In genomic region chr4:48311896-48312295, GRCh38 we compare ENCODE assay signal across 27 cellular contexts. TPM values are rescaled to one million over a fixed set of nuclear protein-coding genes. Genes with fewer than 3 reads are reported as not detected.
A peak's percentile ranks its signal among the peaks of the same experiment; 100 is the strongest.
DNase-seq lines count a peak whose midpoint lies in the region; ATAC-seq, FAIRE-seq and TF ChIP-seq lines count a peak whose summit lies in the region.
"Had no signal": no experiment of that assay in that cellular context is flagged by ENCODE, and none has a peak within 500 bp of the region (broad histone marks: within the 10 kb centered on the region; RNA-seq: fewer than 3 reads in every experiment).

No MANE protein-coding gene starts in this region.

- ATAC-seq in GM18870 (IDR thresholded peaks at IDR 0.05; ENCODE audit: unreplicated experiment), result no peak
- ATAC-seq: CD8-positive, alpha-beta T cell had no signal

- no peaks in the 10 kb centered on the region for H3K4me1 Mint-ChIP-seq in astrocyte (ENCODE audit: low read depth, unreplicated experiment)
- peaks cover 2% of the 10 kb centered on the region for H3K4me1 Mint-ChIP-seq in activated CD4-positive, alpha-beta T cell treated with anti-CD3 and anti-CD28 coated beads, Interleukin-2, amount 10 ng/mL, durations not matched to agents 24 days and 14 days
- H3K4me1 Mint-ChIP-seq: B cell had no signal

- 66 to 70% methylated on average over 3 of the region's 3 CpGs for WGBS in GM23248 (ENCODE audit: low coverage in 1 of 2, low lambda C conversion rate in 2 of 2, missing lambda C conversion rate in 2 of 2), 2 experiments

- FAIRE-seq in astrocyte (lab: Jason Lieb, UNC), result peak; percentile 34

- peak; percentile 39 for DNase-seq in GM23248
- peak; percentile 36 for DNase-seq in OCI-M1 (lab: John Stamatoyannopoulos, UW)
- no peak for DNase-seq in astrocyte (ENCODE audit: low read depth)
- DNase-seq in stimulated activated CD4-positive, alpha-beta T cell treated with anti-CD3 and anti-CD28 coated beads, Interleukin-2, amount 100 ng/mL, for 24 hours, result no peak
- no peak for DNase-seq in COLO829 (ENCODE audit: low spot score)
- DNase-seq in activated CD4-positive, alpha-beta T cell treated with anti-CD3 and anti-CD28 coated beads, Interleukin-2, amount 10 ng/mL, durations not matched to agents 24 days and 14 days, result no peak
- DNase-seq: CD8-positive, alpha-beta T cell; DMS 273 treated with DMSO at 0.1 percent for 48 hours; DMS79; GOT3; Kasumi-1; NCI-H1092 treated with DMSO at 0.1 percent for 48 hours; NCI-H1436; NCI-H187; NCI-H446 treated with DMSO at 0.1 percent for 48 hours; NCI-H526; NCI-H82; NK-92 treated with Interleukin-12 subunit alpha and Interleukin-12 subunit beta, amount 100 ng/mL, for 24 hours; PC-9; SHP77 treated with DMSO at 0.1 percent for 48 hours; SW 1271 had no signal

- no peaks in the 10 kb centered on the region for H3K36me3 Mint-ChIP-seq in astrocyte (ENCODE audit: low read depth, unreplicated experiment)
- H3K36me3 Mint-ChIP-seq in activated CD4-positive, alpha-beta T cell treated with anti-CD3 and anti-CD28 coated beads, Interleukin-2, amount 10 ng/mL, durations not matched to agents 24 days and 14 days (ENCODE audit: low read depth), result no peaks in the 10 kb centered on the region
- H3K36me3 Mint-ChIP-seq: CD8-positive, alpha-beta T cell had no signal

- no peaks in the 10 kb centered on the region for H3K9me2 ChIP-seq in GM23248 (ENCODE audit: insufficient read depth)

- no peaks in the 10 kb centered on the region for H3K27me3 ChIP-seq in GM23248 (replicated peaks; ENCODE audit: insufficient read depth)
- no peaks in the 10 kb centered on the region for H3K27me3 ChIP-seq in astrocyte (ENCODE audit: insufficient read depth, low read length)

- H3K9me3 Mint-ChIP-seq in astrocyte (ENCODE audit: unreplicated experiment), result no peaks in the 10 kb centered on the region
- H3K9me3 Mint-ChIP-seq in activated CD4-positive, alpha-beta T cell treated with anti-CD3 and anti-CD28 coated beads, Interleukin-2, amount 10 ng/mL, durations not matched to agents 24 days and 14 days, result no peaks in the 10 kb centered on the region
- H3K9me3 Mint-ChIP-seq: CD8-positive, alpha-beta T cell; T-helper 1 cell treated with Interleukin-12 subunit alpha and Interleukin-12 subunit beta and Interleukin-4 antibody, amounts not matched to agents 30 μg/mL and 1 μg/mL, for 36 hours had no signal

- H3K9ac ChIP-seq in GM23248, result no peak overlapping the region
- no peak overlapping the region for H3K9ac ChIP-seq in astrocyte (ENCODE audit: low read length)

- H3K27ac ChIP-seq in GM23248 (no peak overlapping the region), astrocyte (ENCODE audit: low read depth, low read length) (no peak overlapping the region)
- H3K27ac ChIP-seq: C4-2B, PC-9, RWPE1 had no signal

- peak overlapping the region; percentile 9 for H3K4me2 ChIP-seq in GM23248 (ENCODE audit: unreplicated experiment)
- no peak overlapping the region for H3K4me2 ChIP-seq in astrocyte (ENCODE audit: low read length)
- H3K4me2 ChIP-seq: PC-9 had no signal

- H3K79me2 ChIP-seq in GM23248 (ENCODE audit: insufficient read depth) (no peaks in the 10 kb centered on the region), astrocyte (ENCODE audit: insufficient read depth, low read length) (no peaks in the 10 kb centered on the region)

- H3F3A ChIP-seq in GM23248 (ENCODE audit: insufficient read depth), result no peaks in the 10 kb centered on the region

- H3K9me3 ChIP-seq in GM23248 (ENCODE audit: low read depth) (no peaks in the 10 kb centered on the region), astrocyte (ENCODE audit: insufficient read depth, low read depth, low read length) (no peaks in the 10 kb centered on the region)
- H3K9me3 ChIP-seq: HAP-1 had no signal

- intact Hi-C loops in activated CD4-positive, alpha-beta T cell treated with anti-CD3 and anti-CD28 coated beads, Interleukin-2, amount 10 ng/mL, durations not matched to agents 24 days and 14 days (cut with micrococcal nuclease), result no loop called here

- no peak overlapping the region for H3K4me3 Mint-ChIP-seq in astrocyte (ENCODE audit: unreplicated experiment)
- no peak overlapping the region for H3K4me3 Mint-ChIP-seq in activated CD4-positive, alpha-beta T cell treated with anti-CD3 and anti-CD28 coated beads, Interleukin-2, amount 10 ng/mL, durations not matched to agents 24 days and 14 days
- H3K4me3 Mint-ChIP-seq: B cell; CD8-positive, alpha-beta T cell; T-helper 1 cell treated with Interleukin-12 subunit alpha and Interleukin-12 subunit beta and Interleukin-4 antibody, amounts not matched to agents 30 μg/mL and 1 μg/mL, for 36 hours had no signal

- H3K4me3 ChIP-seq in GM23248 (no peak overlapping the region), astrocyte (ENCODE audit: insufficient read depth, low read depth, low read length) (no peak overlapping the region)
- H3K4me3 ChIP-seq: HAP-1, PC-9 had no signal

- no peak overlapping the region for H2AFZ ChIP-seq in GM23248
- no peak overlapping the region for H2AFZ ChIP-seq in astrocyte (ENCODE audit: low read depth, low read length)
- H2AFZ ChIP-seq: PC-9 had no signal

- no peaks in the 10 kb centered on the region for H3K27me3 Mint-ChIP-seq in astrocyte (ENCODE audit: low read depth, unreplicated experiment)
- H3K27me3 Mint-ChIP-seq in activated CD4-positive, alpha-beta T cell treated with anti-CD3 and anti-CD28 coated beads, Interleukin-2, amount 10 ng/mL, durations not matched to agents 24 days and 14 days, result peaks cover 14% of the 10 kb centered on the region
- H3K27me3 Mint-ChIP-seq: B cell had no signal

- H3K27ac Mint-ChIP-seq in astrocyte (ENCODE audit: unreplicated experiment), result peak overlapping the region; percentile 12
- H3K27ac Mint-ChIP-seq in activated CD4-positive, alpha-beta T cell treated with anti-CD3 and anti-CD28 coated beads, Interleukin-2, amount 10 ng/mL, durations not matched to agents 24 days and 14 days, result no peak overlapping the region
- H3K27ac Mint-ChIP-seq: B cell; CD8-positive, alpha-beta T cell; T-helper 1 cell treated with Interleukin-12 subunit alpha and Interleukin-12 subunit beta and Interleukin-4 antibody, amounts not matched to agents 30 μg/mL and 1 μg/mL, for 36 hours had no signal

- no peaks in the 10 kb centered on the region for H3K36me3 ChIP-seq in GM23248 (ENCODE audit: low read depth)
- no peaks in the 10 kb centered on the region for H3K36me3 ChIP-seq in astrocyte (ENCODE audit: insufficient read depth, low read length)
- H3K36me3 ChIP-seq: HAP-1 had no signal

- H3K4me1 ChIP-seq in GM23248 (ENCODE audit: insufficient read depth) (peaks cover 6% of the 10 kb centered on the region), astrocyte (ENCODE audit: insufficient read depth, low read length) (no peaks in the 10 kb centered on the region)

- H4K20me1 ChIP-seq in GM23248 (ENCODE audit: insufficient read depth) (no peaks in the 10 kb centered on the region), astrocyte (ENCODE audit: insufficient read depth, low read length) (no peaks in the 10 kb centered on the region)

- in situ Hi-C loops in GM23248 (cut with MboI), result loop anchor here (25.0 kb wide), 1 partner anchor 225 kb away; no protein-coding TSS in a partner anchor

- no peak for TF ChIP-seq CTCF in astrocyte (IDR thresholded peaks at IDR 0.05; ENCODE audit: insufficient read depth, low read depth, low read length)

RNA-seq across cellular contexts. Expression of gene SLAIN2, which starts 29.4 kb away (rescaled TPM):
- total RNA-seq in GM23248 (2014; rRNA removed; shearing (Covaris generic)), result 60.4 and 98.3 TPM in 2 replicates
- polyA plus RNA-seq in GM23248 (2016; fragmentation: Nextera tagmentation; extraction: Ambion mirVana), result 41.9 and 46.2 TPM in 2 replicates
- 85.3 and 90.5 TPM in 2 replicates for total RNA-seq in astrocyte
- total RNA-seq in activated CD4-positive, alpha-beta T cell treated with anti-CD3 and anti-CD28 coated beads, Interleukin-2, amount 10 ng/mL, durations not matched to agents 24 days and 14 days, result 77.6 and 80.2 TPM in 2 replicates

RNA-seq across cellular contexts. Expression of gene TEC, which starts 42.3 kb away (rescaled TPM):
- not detected in 2 replicates for total RNA-seq in GM23248 (2014; rRNA removed; shearing (Covaris generic))
- 0.28 TPM in 1 of 2 replicates, not detected in the other for polyA plus RNA-seq in GM23248 (2016; fragmentation: Nextera tagmentation; extraction: Ambion mirVana)
- total RNA-seq in astrocyte, result 0.61 and 0.91 TPM in 2 replicates
- 2.7 and 3.0 TPM in 2 replicates for total RNA-seq in activated CD4-positive, alpha-beta T cell treated with anti-CD3 and anti-CD28 coated beads, Interleukin-2, amount 10 ng/mL, durations not matched to agents 24 days and 14 days

Comparison
In these comparisons a context has a peak if more than half of its experiments do, and no peak if none do; other contexts are left out.
1. DNase-seq: peak in GM23248 (single experiment) and OCI-M1 (single experiment); none in astrocyte (single experiment), stimulated activated CD4-positive, alpha-beta T cell treated with anti-CD3 and anti-CD28 coated beads, Interleukin-2, amount 100 ng/mL, for 24 hours (0 of 2), COLO829 (single experiment) and activated CD4-positive, alpha-beta T cell treated with anti-CD3 and anti-CD28 coated beads, Interleukin-2, amount 10 ng/mL, durations not matched to agents 24 days and 14 days (single experiment).